ENCODE assay signal across 19 cellular contexts in the genomic region with DNA sequence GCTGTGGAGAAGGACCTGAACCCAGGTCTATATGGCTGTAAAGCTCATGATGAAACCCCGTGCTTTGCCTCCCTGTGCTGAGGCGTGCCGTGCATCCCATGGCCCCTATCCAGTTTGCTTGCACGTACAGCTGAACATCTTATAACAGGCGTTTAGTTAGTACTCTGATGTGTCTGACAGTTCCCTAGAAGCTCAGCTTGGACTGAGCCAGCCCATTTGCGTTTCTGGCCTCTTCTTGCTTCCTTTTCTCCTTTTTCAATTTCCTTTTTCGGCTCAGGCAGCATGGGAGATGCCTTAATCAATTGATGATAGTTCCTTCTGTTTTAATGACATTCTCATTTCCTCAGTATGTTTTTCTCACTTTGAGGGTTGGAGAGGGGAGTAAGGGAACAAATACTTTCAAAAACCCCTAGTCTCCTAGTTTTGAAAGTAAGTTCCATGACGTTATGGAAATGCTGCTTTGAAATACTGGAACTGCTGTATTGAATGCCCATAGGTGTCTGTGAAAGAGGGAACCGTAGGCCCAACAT. TPM values are rescaled to one million over a fixed set of nuclear protein-coding genes. Genes with fewer than 3 reads are reported as not detected.
A peak's percentile ranks its signal among the peaks of the same experiment; 100 is the strongest.
DNase-seq lines count a peak whose midpoint lies in the region; ATAC-seq, FAIRE-seq and TF ChIP-seq lines count a peak whose summit lies in the region.
"Had no signal": no experiment of that assay in that cellular context is flagged by ENCODE, and none has a peak within 500 bp of the region (broad histone marks: within the 10 kb centered on the region; RNA-seq: fewer than 3 reads in every experiment).

No MANE protein-coding gene starts in this region.

- TF ChIP-seq CTCF in right atrium auricular region (IDR thresholded peaks at IDR 0.05) (no peak), smooth muscle cell (IDR thresholded peaks at IDR 0.05; ENCODE audit: borderline replicate concordance, insufficient read depth, poor library complexity, severe bottlenecking) (no peak)

- DNase-seq in GM23248 (no peak), right atrium auricular region (ENCODE audit: low spot score) (no peak), smooth muscle cell (lab: John Stamatoyannopoulos, UW; ENCODE audit: unreplicated experiment) (no peak), hepatic stellate cell (ENCODE audit: low spot score) (no peak), small intestine (no peak)
- DNase-seq in activated T-helper 2 cell treated with anti-CD3 and anti-CD28 coated beads, Interferon-gamma antibody, Interleukin-2, Interleukin-4, amounts not matched to agents 10 μg/mL and 5 μg/mL and 100 μg/mL, durations not matched to agents 14 hours and 24 hours and 36 hours (ENCODE audit: low spot score): no peak
- no peak for DNase-seq in activated CD4-positive, alpha-beta T cell treated with anti-CD3 and anti-CD28 coated beads, Interleukin-2, amount 50 U/mL, for 48 hours
- DNase-seq: activated T-cell treated with anti-CD3 and anti-CD28 coated beads, Interleukin-2, amount 50 U/mL, for 1 hour; BE2C; DMS79; NCI-H446 treated with DMSO at 0.1 percent for 48 hours; OCI-M1; T-cell had no signal

- H3K27me3 Mint-ChIP-seq in activated T-helper 2 cell treated with anti-CD3 and anti-CD28 coated beads, Interferon-gamma antibody, Interleukin-2, Interleukin-4, amounts not matched to agents 10 μg/mL and 5 μg/mL and 100 μg/mL, durations not matched to agents 14 hours and 24 hours and 36 hours (ENCODE audit: low read depth): no peaks in the 10 kb centered on the region
- H3K27me3 Mint-ChIP-seq: memory B cell, T-cell had no signal

- no peak overlapping the region for H3K4me3 Mint-ChIP-seq in activated T-helper 2 cell treated with anti-CD3 and anti-CD28 coated beads, Interferon-gamma antibody, Interleukin-2, Interleukin-4, amounts not matched to agents 10 μg/mL and 5 μg/mL and 100 μg/mL, durations not matched to agents 14 hours and 24 hours and 36 hours (ENCODE audit: low read depth)
- H3K4me3 Mint-ChIP-seq: memory B cell, T-cell had no signal

- no peak for ATAC-seq in HG02981 (IDR thresholded peaks at IDR 0.05; ENCODE audit: unreplicated experiment)
- ATAC-seq: activated CD4-positive, CD25-positive, alpha-beta regulatory T cell treated with anti-CD3 and anti-CD28 coated beads, Interleukin-2, amount 50 U/mL, for 24 hours; T-cell had no signal

- H3F3A ChIP-seq in GM23248 (ENCODE audit: insufficient read depth) (peaks cover 41% of the 10 kb centered on the region), smooth muscle cell (ENCODE audit: low read depth) (peaks cover 15% of the 10 kb centered on the region)

- FAIRE-seq in small intestine (lab: Jason Lieb, UNC): no peak
- FAIRE-seq: colon had no signal

- H3K9ac ChIP-seq in GM23248 (peak overlapping the region; percentile 69), smooth muscle cell (ENCODE audit: low read depth) (peak overlapping the region; percentile 61)

- H3K27ac ChIP-seq in GM23248 (peak overlapping the region; percentile 90), right atrium auricular region (peak overlapping the region; percentile 2 to 68), smooth muscle cell (ENCODE audit: low read depth) (peak overlapping the region; percentile 97), small intestine (ENCODE audit: low read depth in 1 of 2, low read length in 1 of 2) (no peak overlapping the region)

- H4K20me1 ChIP-seq in GM23248 (ENCODE audit: insufficient read depth): no peaks in the 10 kb centered on the region
- no peaks in the 10 kb centered on the region for H4K20me1 ChIP-seq in smooth muscle cell (ENCODE audit: low read depth)

- 95 to 96% methylated on average over 9 of the region's 9 CpGs for WGBS in GM23248 (ENCODE audit: low coverage in 1 of 2, low lambda C conversion rate in 2 of 2, missing lambda C conversion rate in 2 of 2), 2 experiments
- 92% methylated on average over 9 of the region's 9 CpGs for WGBS in smooth muscle cell (ENCODE audit: low lambda C conversion rate)
- WGBS in small intestine, 3 donors: 81 to 92% (median 91%) methylated on average over 9 of the region's 9 CpGs

- H3K9me3 Mint-ChIP-seq in activated T-helper 2 cell treated with anti-CD3 and anti-CD28 coated beads, Interferon-gamma antibody, Interleukin-2, Interleukin-4, amounts not matched to agents 10 μg/mL and 5 μg/mL and 100 μg/mL, durations not matched to agents 14 hours and 24 hours and 36 hours: no peaks in the 10 kb centered on the region
- H3K9me3 Mint-ChIP-seq: memory B cell, T-cell had no signal

- no peak overlapping the region for H3K4me3 ChIP-seq in GM23248
- no peak overlapping the region for H3K4me3 ChIP-seq in right atrium auricular region
- H3K4me3 ChIP-seq in smooth muscle cell: no peak overlapping the region
- H3K4me3 ChIP-seq in small intestine (ENCODE audit: low read depth in 1 of 2, low read length in 2 of 2): no peak overlapping the region

- no peaks in the 10 kb centered on the region for H3K27me3 ChIP-seq in GM23248 (replicated peaks; ENCODE audit: insufficient read depth)
- H3K27me3 ChIP-seq in right atrium auricular region: no peaks in the 10 kb centered on the region
- no peaks in the 10 kb centered on the region for H3K27me3 ChIP-seq in smooth muscle cell (ENCODE audit: low read depth)
- no peaks in the 10 kb centered on the region for H3K27me3 ChIP-seq in small intestine (ENCODE audit: control insufficient read depth in 2 of 2, insufficient read depth in 2 of 2, low read length in 2 of 2)
- H3K27me3 ChIP-seq: BE2C, neutrophil had no signal

- peaks cover 67% of the 10 kb centered on the region for H3K36me3 Mint-ChIP-seq in activated T-helper 2 cell treated with anti-CD3 and anti-CD28 coated beads, Interferon-gamma antibody, Interleukin-2, Interleukin-4, amounts not matched to agents 10 μg/mL and 5 μg/mL and 100 μg/mL, durations not matched to agents 14 hours and 24 hours and 36 hours (ENCODE audit: low read depth)

- H3K27ac Mint-ChIP-seq in activated T-helper 2 cell treated with anti-CD3 and anti-CD28 coated beads, Interferon-gamma antibody, Interleukin-2, Interleukin-4, amounts not matched to agents 10 μg/mL and 5 μg/mL and 100 μg/mL, durations not matched to agents 14 hours and 24 hours and 36 hours: peak overlapping the region; percentile 24
- H3K27ac Mint-ChIP-seq: memory B cell, T-cell had no signal

- intact Hi-C loops in activated T-helper 2 cell treated with anti-CD3 and anti-CD28 coated beads, Interferon-gamma antibody, Interleukin-2, Interleukin-4, amounts not matched to agents 10 μg/mL and 5 μg/mL and 100 μg/mL, durations not matched to agents 14 hours and 24 hours and 36 hours (cut with micrococcal nuclease): no loop called here

- H3K9me3 ChIP-seq in GM23248 (ENCODE audit: low read depth): no peaks in the 10 kb centered on the region
- H3K9me3 ChIP-seq in right atrium auricular region: no peaks in the 10 kb centered on the region
- no peaks in the 10 kb centered on the region for H3K9me3 ChIP-seq in smooth muscle cell (replicated peaks; ENCODE audit: low read depth)
- no peaks in the 10 kb centered on the region for H3K9me3 ChIP-seq in small intestine (ENCODE audit: control insufficient read depth, low read depth)
- H3K9me3 ChIP-seq: BE2C, neutrophil, thoracic aorta had no signal

- peaks cover 48% of the 10 kb centered on the region for H3K4me1 Mint-ChIP-seq in activated T-helper 2 cell treated with anti-CD3 and anti-CD28 coated beads, Interferon-gamma antibody, Interleukin-2, Interleukin-4, amounts not matched to agents 10 μg/mL and 5 μg/mL and 100 μg/mL, durations not matched to agents 14 hours and 24 hours and 36 hours (ENCODE audit: low read depth)

- H3K79me2 ChIP-seq in GM23248 (ENCODE audit: insufficient read depth) (peaks cover 60% of the 10 kb centered on the region), smooth muscle cell (ENCODE audit: low read depth) (peaks cover 5% of the 10 kb centered on the region)

- H2AFZ ChIP-seq in GM23248 (peak overlapping the region; percentile 75; the same call in 1 of the 2 replicates), smooth muscle cell (ENCODE audit: low read depth) (no peak overlapping the region)

- no peaks in the 10 kb centered on the region for H3K9me2 ChIP-seq in GM23248 (ENCODE audit: insufficient read depth)

- H3K4me2 ChIP-seq in GM23248 (ENCODE audit: unreplicated experiment) (peak overlapping the region; percentile 86), smooth muscle cell (peak overlapping the region; percentile 71)

- H3K36me3 ChIP-seq in GM23248 (ENCODE audit: low read depth): no peaks in the 10 kb centered on the region
- H3K36me3 ChIP-seq in right atrium auricular region: no peaks in the 10 kb centered on the region
- H3K36me3 ChIP-seq in smooth muscle cell (ENCODE audit: low read depth): no peaks in the 10 kb centered on the region
- no peaks in the 10 kb centered on the region for H3K36me3 ChIP-seq in small intestine (ENCODE audit: control insufficient read depth in 2 of 2, insufficient read depth in 2 of 2, low read length in 2 of 2)
- H3K36me3 ChIP-seq: BE2C, neutrophil, thoracic aorta had no signal

- in situ Hi-C loops in GM23248 (cut with MboI): no loop called here

- peaks cover 42% of the 10 kb centered on the region for H3K4me1 ChIP-seq in GM23248 (ENCODE audit: insufficient read depth)
- H3K4me1 ChIP-seq in right atrium auricular region: peaks cover 0 to 16% of the 10 kb centered on the region in 2 donors
- peaks cover 21% of the 10 kb centered on the region for H3K4me1 ChIP-seq in smooth muscle cell (ENCODE audit: low read depth)
- no peaks in the 10 kb centered on the region for H3K4me1 ChIP-seq in small intestine (ENCODE audit: control insufficient read depth in 2 of 2, insufficient read depth in 1 of 2, low read depth in 1 of 2, low read length in 1 of 2)
- H3K4me1 ChIP-seq: BE2C had no signal

RNA-seq across cellular contexts. Expression of a gene that starts 18.8 kb away (rescaled TPM):
- 25.9 and 32.3 TPM in 2 replicates for total RNA-seq in GM23248 (2014; rRNA removed; shearing (Covaris generic))
- polyA plus RNA-seq in GM23248 (2016; fragmentation: Nextera tagmentation; extraction: Ambion mirVana): 17.0 and 17.5 TPM in 2 replicates
- 34.5 and 38.6 TPM in 2 replicates for total RNA-seq in activated T-helper 2 cell treated with anti-CD3 and anti-CD28 coated beads, Interferon-gamma antibody, Interleukin-2, Interleukin-4, amounts not matched to agents 10 μg/mL and 5 μg/mL and 100 μg/mL, durations not matched to agents 14 hours and 24 hours and 36 hours
- total RNA-seq in right atrium auricular region: 1 to 10 TPM; 3.4 to 6.3 TPM
- 49.1 and 53.5 TPM in 2 replicates for total RNA-seq in smooth muscle cell
- polyA plus RNA-seq in smooth muscle cell: 13.5 and 16.5 TPM in 2 replicates
- polyA plus RNA-seq in small intestine: 1 to 10 TPM in 1 of 3 donors, under 1 TPM in 2; 0.45 to 1.5 (median 0.81) TPM

Comparison
In these comparisons a context has a peak if more than half of its experiments do, and no peak if none do; other contexts are left out.
1. H3K27ac ChIP-seq: peak in GM23248 (single experiment), right atrium auricular region (2 of 2) and smooth muscle cell (single experiment); none in small intestine (0 of 2).